22 cellular contexts compared by ENCODE assay signal in genomic region chr21:29578306-29578705, GRCh38.
"Had no signal": no experiment of that assay in that cellular context is flagged by ENCODE, and none has a peak within 500 bp of the region (broad histone marks: within the 10 kb centered on the region; RNA-seq: fewer than 3 reads in every experiment).

No MANE protein-coding gene starts in this region.

- H3K27me3 ChIP-seq: ovary, tibial nerve, uterus had no signal

- H3K36me3 ChIP-seq: left ventricle myocardium inferior, ovary, tibial nerve, uterus had no signal

- ATAC-seq: naive thymus-derived CD4-positive, alpha-beta T cell; natural killer cell treated with Interleukin-12 subunit alpha and Interleukin-12 subunit beta and Interleukin-15 and Interleukin-18, amount 100 ng/mL, for 72 hours; right cardiac atrium; sciatic nerve; stimulated activated memory B cell treated with anti-CD40 and anti-IgM and Interleukin-4, amounts not matched to agents 10 μg/mL and 1 μg/mL and 100 μg/mL, for 72 hours; stimulated activated naive CD8-positive, alpha-beta T cell treated with anti-CD3 and anti-CD28 coated beads, Interleukin-15, amount 100 ng/mL, for 72 hours had no signal

- H3K4me1 ChIP-seq: left ventricle myocardium inferior, tibial nerve, uterus had no signal

- H3K4me3 ChIP-seq: left ventricle myocardium inferior, lung, ovary, skin epidermis, tibial nerve, uterus had no signal

- H3K9me3 ChIP-seq: left ventricle myocardium inferior, ovary, tibial nerve, uterus had no signal

- H3K27ac ChIP-seq: left ventricle myocardium inferior, ovary, skin epidermis, tibial nerve, uterus had no signal

- DNase-seq: hypothalamus; immature natural killer cell; kidney; left ventricle myocardium inferior; mesendoderm; naive thymus-derived CD4-positive, alpha-beta T cell; ovary; right cardiac atrium; stimulated activated CD4-positive, alpha-beta T cell treated with anti-CD3 and anti-CD28 coated beads, Interleukin-1b, Interleukin-23, amount 100 ng/mL, for 48 hours; stimulated activated CD4-positive, alpha-beta T cell treated with anti-CD3 and anti-CD28 coated beads, Interleukin-2, amount 100 ng/mL, for 48 hours; stimulated activated CD4-positive, alpha-beta T cell treated with anti-CD3 and anti-CD28 coated beads, Interleukin-4, amount 100 ng/mL, for 4 hours; stimulated activated CD8-positive, alpha-beta memory T cell treated with anti-CD3 and anti-CD28 coated beads, Interleukin-4, amount 100 ng/mL, for 48 hours; stimulated activated naive CD4-positive, alpha-beta T cell treated with Interleukin-2 at 50 U/mL for 16 hours; stimulated activated naive CD8-positive, alpha-beta T cell treated with anti-CD3 and anti-CD28 coated beads, Interleukin-15, amount 100 ng/mL, for 72 hours; substantia nigra; uterus had no signal
